In genomic region chr14:49621114-49621881, GRCh38 we compare ENCODE assay signal across 8 cellular contexts. TPM values are rescaled to one million over a fixed set of nuclear protein-coding genes. Genes with fewer than 3 reads are reported as not detected.
A peak's percentile ranks its signal among the peaks of the same experiment; 100 is the strongest.
DNase-seq lines count a peak whose midpoint lies in the region; ATAC-seq, FAIRE-seq and TF ChIP-seq lines count a peak whose summit lies in the region.

No MANE protein-coding gene starts in this region.

- H3K4me3 ChIP-seq in BLaER1 (peak overlapping the region; percentile 85), PC-3 (ENCODE audit: low read length) (peak overlapping the region; percentile 92), prostate gland (peak overlapping the region; percentile 94 to 95)

- intact Hi-C loops in PC-3 (cut with micrococcal nuclease) (loop anchor here (5.0 kb wide), 1 partner anchor 71 kb away; the partner anchor contains the start of gene KLHDC1), left ventricle myocardium superior (cut with micrococcal nuclease) (no loop called here), prostate gland (cut with DNase I) (no loop called here)

- peak overlapping the region; percentile 97 for H3K4me3 Mint-ChIP-seq in activated naive CD8-positive, alpha-beta T cell treated with anti-CD3 and anti-CD28 coated beads, Interleukin-2, amount 50 U/mL, for 24 hours

- H3K27ac Mint-ChIP-seq in activated naive CD8-positive, alpha-beta T cell treated with anti-CD3 and anti-CD28 coated beads, Interleukin-2, amount 50 U/mL, for 24 hours, result peak overlapping the region; percentile 98

- CTCF ChIA-PET in PC-3 (lab: Charles Lee), result interaction anchor here (0.7 to 1.7 kb wide), 3 partner anchors 13 to 160 kb away, joined by 4 to 8 read pairs (median 6); no protein-coding TSS in a partner anchor

- TF ChIP-seq CTCF in PC-3 (conservative IDR thresholded peaks at IDR 0.05; ENCODE audit: low read depth, low read length) (no peak), prostate gland (IDR thresholded peaks at IDR 0.05) (no peak)

- no peaks in the 10 kb centered on the region for H3K27me3 ChIP-seq in BLaER1
- no peaks in the 10 kb centered on the region for H3K27me3 ChIP-seq in PC-3 (ENCODE audit: low read length)
- no peaks in the 10 kb centered on the region for H3K27me3 ChIP-seq in prostate gland (replicated peaks; ENCODE audit: insufficient read depth)

- no TSS peak for BruUV-seq in PC-3 (replicated peaks; lab: Mats Ljungman, UMichigan)

- peaks cover 8% of the 10 kb centered on the region for H3F3A ChIP-seq in PC-3 (ENCODE audit: low read length, unreplicated experiment)

- H3K4me1 ChIP-seq in BLaER1, result peaks cover 61% of the 10 kb centered on the region
- H3K4me1 ChIP-seq in PC-3 (ENCODE audit: insufficient read depth, low read length), result peaks cover 45% of the 10 kb centered on the region
- H3K4me1 ChIP-seq in prostate gland (replicated peaks), result peaks cover 6% of the 10 kb centered on the region

- peak overlapping the region; percentile 95 for H3K27ac ChIP-seq in BLaER1
- peak overlapping the region; percentile 85; the same call in 1 of the 2 replicates for H3K27ac ChIP-seq in PC-3 (ENCODE audit: low read length)
- H3K27ac ChIP-seq in prostate gland, result peak overlapping the region; percentile 92

- no peaks in the 10 kb centered on the region for H3K9me2 ChIP-seq in PC-3 (replicated peaks; ENCODE audit: low read length)

- H3K4me2 ChIP-seq in BLaER1 (peak overlapping the region; percentile 94), PC-3 (ENCODE audit: low read length) (peak overlapping the region; percentile 96)

- H4K20me1 ChIP-seq in BLaER1 (peaks cover 93% of the 10 kb centered on the region), PC-3 (ENCODE audit: low read length) (peaks cover 31% of the 10 kb centered on the region)

- H3K9ac ChIP-seq in BLaER1 (peak overlapping the region; percentile 96), PC-3 (ENCODE audit: low read length) (peak overlapping the region; percentile 92)

- H2AFZ ChIP-seq in PC-3 (ENCODE audit: low read length), result peak overlapping the region; percentile 72

- DNase-seq in PC-3 (peak; percentile 43), left ventricle myocardium superior (peak; percentile 81), prostate gland (ENCODE audit: low spot score) (peak; percentile 27), H54 (ENCODE audit: insufficient read length, low spot score) (no peak)
- DNase-seq in activated naive CD8-positive, alpha-beta T cell treated with anti-CD3 and anti-CD28 coated beads, Interleukin-2, amount 50 U/mL, for 24 hours, result peak; percentile 70

- peaks cover 58% of the 10 kb centered on the region for H3K4me1 Mint-ChIP-seq in activated naive CD8-positive, alpha-beta T cell treated with anti-CD3 and anti-CD28 coated beads, Interleukin-2, amount 50 U/mL, for 24 hours

- H3K36me3 ChIP-seq in BLaER1 (peaks cover 49% of the 10 kb centered on the region), PC-3 (ENCODE audit: low read depth, low read length) (peaks cover 15% of the 10 kb centered on the region), prostate gland (no peaks in the 10 kb centered on the region)

- H3K36me3 Mint-ChIP-seq in activated naive CD8-positive, alpha-beta T cell treated with anti-CD3 and anti-CD28 coated beads, Interleukin-2, amount 50 U/mL, for 24 hours (ENCODE audit: low read depth), result peaks cover 58% of the 10 kb centered on the region

- no peak for FAIRE-seq in H54 (lab: Jason Lieb, UNC)

- ATAC-seq in GM18873 (IDR thresholded peaks at IDR 0.05; ENCODE audit: low FRiP score, unreplicated experiment), result peak; percentile 11
- ATAC-seq in HG03139 (IDR thresholded peaks at IDR 0.05; ENCODE audit: unreplicated experiment), result peak; percentile 31
- peak; percentile 18 for ATAC-seq in PC-3
- peak; percentile 4 for ATAC-seq in activated naive CD8-positive, alpha-beta T cell treated with anti-CD3 and anti-CD28 coated beads, Interleukin-2, amount 50 U/mL, for 24 hours
- ATAC-seq in left ventricle myocardium superior, result peak; percentile 69

- no peaks in the 10 kb centered on the region for H3K27me3 Mint-ChIP-seq in activated naive CD8-positive, alpha-beta T cell treated with anti-CD3 and anti-CD28 coated beads, Interleukin-2, amount 50 U/mL, for 24 hours

- no peak for TF ChIP-seq POLR2A in prostate gland (IDR thresholded peaks at IDR 0.05)
- TF ChIP-seq POLR2A in H54 (IDR thresholded peaks at IDR 0.05; ENCODE audit: low read depth, low read length), result no peak

- H3K9me3 ChIP-seq in BLaER1 (no peaks in the 10 kb centered on the region), PC-3 (ENCODE audit: low read length) (no peaks in the 10 kb centered on the region), prostate gland (no peaks in the 10 kb centered on the region)

- no peaks in the 10 kb centered on the region for H3K9me3 Mint-ChIP-seq in activated naive CD8-positive, alpha-beta T cell treated with anti-CD3 and anti-CD28 coated beads, Interleukin-2, amount 50 U/mL, for 24 hours

- WGBS in prostate gland, result 3% methylated on average over 43 of the region's 65 CpGs

- peaks cover 90% of the 10 kb centered on the region for H3K79me2 ChIP-seq in PC-3 (ENCODE audit: low read length)

- POLR2A ChIA-PET in PC-3 (lab: Charles Lee; ENCODE audit: unreplicated experiment), result interaction anchor here (0.6 to 1.7 kb wide), 6 partner anchors 11 to 150 kb away, joined by 3 to 18 read pairs (median 5); partner anchors contain the start of gene LRR1

RNA-seq across cellular contexts. Expression of gene MGAT2, which starts 0.7 kb away (rescaled TPM):
- total RNA-seq in PC-3 (2014; rRNA removed) (39.5 and 51.4 TPM in 2 replicates), left ventricle myocardium superior (9.6 TPM), prostate gland (10 to 100 TPM; 34.7 to 69.0 TPM)

RNA-seq across cellular contexts. Expression of gene RPL36AL, which starts 0.9 kb away (rescaled TPM):
- total RNA-seq in PC-3 (2014; rRNA removed) (408 and 411 TPM in 2 replicates), left ventricle myocardium superior (149 TPM), prostate gland (100 to 1,000 TPM; 170 to 176 TPM)

RNA-seq across cellular contexts. Expression of gene DNAAF2, which starts 13.7 kb away (rescaled TPM):
- 23.2 and 31.3 TPM in 2 replicates for total RNA-seq in PC-3 (2014; rRNA removed)
- total RNA-seq in left ventricle myocardium superior, result 6.8 TPM
- total RNA-seq in prostate gland, result 10 to 100 TPM; 11.2 to 11.9 TPM

RNA-seq across cellular contexts. Expression of gene LRR1, which starts 22.6 kb away (rescaled TPM):
- 46.9 and 53.0 TPM in 2 replicates for total RNA-seq in PC-3 (2014; rRNA removed)
- 5.8 TPM for total RNA-seq in left ventricle myocardium superior
- total RNA-seq in prostate gland, result 1 to 10 TPM; 7.0 to 8.4 TPM

RNA-seq across cellular contexts. Expression of gene RPS29, which starts 35.1 kb away (rescaled TPM):
- total RNA-seq in PC-3 (2014; rRNA removed), result 1,420 and 1,912 TPM in 2 replicates
- total RNA-seq in left ventricle myocardium superior, result 791 TPM
- 1,000 to 10,000 TPM; 4,045 to 4,896 TPM for total RNA-seq in prostate gland

Comparison
In these comparisons a context has a peak if more than half of its experiments do, and no peak if none do; other contexts are left out.
1. ATAC-seq: peak in every context shown above with its lines; median percentile 69 in left ventricle myocardium superior; 31 in HG03139; 18 in PC-3; 11 in GM18873; 4 in activated naive CD8-positive, alpha-beta T cell treated with anti-CD3 and anti-CD28 coated beads, Interleukin-2, amount 50 U/mL, for 24 hours.